Comparison of ENCODE assay signal across 16 cellular contexts in the genomic region with DNA sequence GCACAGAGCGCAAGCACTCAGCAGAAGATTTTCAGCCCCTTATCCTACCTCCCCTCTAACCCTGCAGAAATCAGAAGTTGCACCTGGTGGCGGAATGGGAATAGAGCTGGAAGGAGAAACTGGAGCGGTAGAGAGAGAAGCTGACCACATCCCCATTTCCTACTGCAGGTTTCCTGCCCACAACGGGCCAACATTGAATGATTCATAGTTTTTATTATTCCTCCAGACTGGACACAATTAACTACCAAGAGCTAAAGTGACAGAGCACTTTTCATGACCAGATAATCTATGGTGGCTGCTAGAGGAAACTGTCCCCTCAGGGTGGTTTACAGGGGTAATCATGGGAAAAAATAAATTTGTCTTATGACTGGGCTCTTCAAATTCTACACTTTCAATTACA. TPM values are rescaled to one million over a fixed set of nuclear protein-coding genes. Genes with fewer than 3 reads are reported as not detected.
A peak's percentile ranks its signal among the peaks of the same experiment; 100 is the strongest.
DNase-seq lines count a peak whose midpoint lies in the region; ATAC-seq and TF ChIP-seq lines count a peak whose summit lies in the region.
"Had no signal": no experiment of that assay in that cellular context is flagged by ENCODE, and none has a peak within 500 bp of the region (broad histone marks: within the 10 kb centered on the region; RNA-seq: fewer than 3 reads in every experiment).

No MANE protein-coding gene starts in this region.

- H3K9me3 ChIP-seq in CD4-positive, alpha-beta memory T cell (ENCODE audit: control insufficient read depth in 1 of 2, low read length in 2 of 2): no peaks in the 10 kb centered on the region
- H3K9me3 ChIP-seq: HAP-1, tibial artery had no signal

- no peak overlapping the region for H3K27ac Mint-ChIP-seq in stimulated activated naive B cell treated with anti-CD40 and anti-IgM and Interleukin-4, amounts not matched to agents 10 μg/mL and 1 μg/mL and 100 μg/mL, for 72 hours
- peak overlapping the region in 1 of 7 donors; percentile 60 for H3K27ac Mint-ChIP-seq in CD4-positive, alpha-beta memory T cell
- H3K27ac Mint-ChIP-seq in osteocyte (ENCODE audit: unreplicated experiment): no peak overlapping the region
- H3K27ac Mint-ChIP-seq: CD8-positive, alpha-beta T cell had no signal

- H3K4me3 Mint-ChIP-seq in stimulated activated naive B cell treated with anti-CD40 and anti-IgM and Interleukin-4, amounts not matched to agents 10 μg/mL and 1 μg/mL and 100 μg/mL, for 72 hours: no peak overlapping the region
- no peak overlapping the region for H3K4me3 Mint-ChIP-seq in CD4-positive, alpha-beta memory T cell
- no peak overlapping the region for H3K4me3 Mint-ChIP-seq in osteocyte (ENCODE audit: unreplicated experiment)
- H3K4me3 Mint-ChIP-seq: CD8-positive, alpha-beta T cell had no signal

- H3K27me3 ChIP-seq in CD4-positive, alpha-beta memory T cell (ENCODE audit: insufficient read depth, low read length): no peaks in the 10 kb centered on the region
- H3K27me3 ChIP-seq: tibial artery had no signal

- H3K4me3 ChIP-seq in CD4-positive, alpha-beta memory T cell (ENCODE audit: low read length in 2 of 2): no peak overlapping the region
- H3K4me3 ChIP-seq: coronary artery, HAP-1, tibial artery had no signal

- H3K9me3 Mint-ChIP-seq in stimulated activated naive B cell treated with anti-CD40 and anti-IgM and Interleukin-4, amounts not matched to agents 10 μg/mL and 1 μg/mL and 100 μg/mL, for 72 hours: no peaks in the 10 kb centered on the region
- no peaks in the 10 kb centered on the region for H3K9me3 Mint-ChIP-seq in CD4-positive, alpha-beta memory T cell
- H3K9me3 Mint-ChIP-seq in osteocyte (ENCODE audit: unreplicated experiment): no peaks in the 10 kb centered on the region
- H3K9me3 Mint-ChIP-seq: CD8-positive, alpha-beta T cell had no signal

- intact Hi-C loops in CD4-positive, alpha-beta memory T cell (cut with micrococcal nuclease): no loop called here

- H3K36me3 ChIP-seq in CD4-positive, alpha-beta memory T cell (ENCODE audit: insufficient read depth, low read length): no peaks in the 10 kb centered on the region
- H3K36me3 ChIP-seq: HAP-1, tibial artery had no signal

- H3K36me3 Mint-ChIP-seq in stimulated activated naive B cell treated with anti-CD40 and anti-IgM and Interleukin-4, amounts not matched to agents 10 μg/mL and 1 μg/mL and 100 μg/mL, for 72 hours: no peaks in the 10 kb centered on the region
- no peaks in the 10 kb centered on the region for H3K36me3 Mint-ChIP-seq in CD4-positive, alpha-beta memory T cell
- no peaks in the 10 kb centered on the region for H3K36me3 Mint-ChIP-seq in osteocyte (ENCODE audit: unreplicated experiment)
- H3K36me3 Mint-ChIP-seq: CD8-positive, alpha-beta T cell had no signal

- peaks cover 8% of the 10 kb centered on the region in 2 donors for H3K27me3 Mint-ChIP-seq in stimulated activated naive B cell treated with anti-CD40 and anti-IgM and Interleukin-4, amounts not matched to agents 10 μg/mL and 1 μg/mL and 100 μg/mL, for 72 hours
- no peaks in the 10 kb centered on the region for H3K27me3 Mint-ChIP-seq in CD4-positive, alpha-beta memory T cell
- H3K27me3 Mint-ChIP-seq in osteocyte (ENCODE audit: unreplicated experiment): no peaks in the 10 kb centered on the region

- peaks cover 13 to 19% of the 10 kb centered on the region in 2 donors for H3K4me1 Mint-ChIP-seq in stimulated activated naive B cell treated with anti-CD40 and anti-IgM and Interleukin-4, amounts not matched to agents 10 μg/mL and 1 μg/mL and 100 μg/mL, for 72 hours
- H3K4me1 Mint-ChIP-seq in CD4-positive, alpha-beta memory T cell: no peaks in the 10 kb centered on the region
- H3K4me1 Mint-ChIP-seq in osteocyte (ENCODE audit: unreplicated experiment): no peaks in the 10 kb centered on the region

- H3K27ac ChIP-seq in CD4-positive, alpha-beta memory T cell (ENCODE audit: low read depth, low read length): no peak overlapping the region
- H3K27ac ChIP-seq: coronary artery, tibial artery had no signal

- no peaks in the 10 kb centered on the region for H3K4me1 ChIP-seq in CD4-positive, alpha-beta memory T cell (ENCODE audit: insufficient read depth, low read length)
- H3K4me1 ChIP-seq: tibial artery had no signal

- peak; percentile 89 to 99 for DNase-seq in NOMO-1 (lab: John Stamatoyannopoulos, UW; ENCODE audit: unreplicated experiment in 2 of 2)
- DNase-seq in astrocyte of the hippocampus (ENCODE audit: low read depth, low spot score): peak; percentile 32
- DNase-seq in stimulated activated naive B cell treated with anti-CD40 and anti-IgM and Interleukin-4, amounts not matched to agents 10 μg/mL and 1 μg/mL and 100 μg/mL, for 72 hours: no peak
- DNase-seq in CD4-positive, alpha-beta memory T cell: no peak
- DNase-seq in CD1c-positive myeloid dendritic cell (ENCODE audit: extremely low spot score): no peak
- no peak for DNase-seq in osteocyte (ENCODE audit: extremely low spot score, unreplicated experiment)
- DNase-seq: activated CD4-positive, alpha-beta T cell treated with anti-CD3 and anti-CD28 coated beads, Interleukin-2, amount 50 U/mL, for 4 hours; amygdala; CD8-positive, alpha-beta T cell; NCI-H1930; NCI-H526 treated with DMSO at 0.1 percent for 48 hours; T-helper 2 cell; tibial artery had no signal

- POLR2A ChIA-PET in CD4-positive, alpha-beta memory T cell (lab: Charles Lee; ENCODE audit: partially characterized antibody): no interaction called here

- TF ChIP-seq CTCF in osteocyte (IDR thresholded peaks at IDR 0.05): no peak

- CTCF ChIA-PET in CD4-positive, alpha-beta memory T cell (lab: Charles Lee; ENCODE audit: partially characterized antibody): interaction anchor here (0.8 kb wide), 1 partner anchor 179 kb away, joined by 3 read pairs; no protein-coding TSS in a partner anchor

- peak; percentile 39 for ATAC-seq in GM19463 (IDR thresholded peaks at IDR 0.05; ENCODE audit: unreplicated experiment)
- peak; percentile 66 to 73 for ATAC-seq in stimulated activated naive B cell treated with anti-CD40 and anti-IgM and Interleukin-4, amounts not matched to agents 10 μg/mL and 1 μg/mL and 100 μg/mL, for 72 hours (replicated peaks)
- ATAC-seq: CD8-positive, alpha-beta T cell had no signal

RNA-seq across cellular contexts. Expression of gene LRRC8D, which starts 21.3 kb away (rescaled TPM):
- 10 to 100 TPM; 56.8 to 63.2 TPM for total RNA-seq in CD4-positive, alpha-beta memory T cell
- polyA plus RNA-seq in CD4-positive, alpha-beta memory T cell: 10 to 100 TPM; 70.1 to 72.7 TPM
- total RNA-seq in osteocyte: 20.4 and 21.2 TPM in 2 replicates

Comparison
In these comparisons a context has a peak if more than half of its experiments do, and no peak if none do; other contexts are left out.
1. DNase-seq: peak in NOMO-1 (2 of 2) and astrocyte of the hippocampus (single experiment); none in stimulated activated naive B cell treated with anti-CD40 and anti-IgM and Interleukin-4, amounts not matched to agents 10 μg/mL and 1 μg/mL and 100 μg/mL, for 72 hours (single experiment), CD4-positive, alpha-beta memory T cell (0 of 5), CD1c-positive myeloid dendritic cell (single experiment) and osteocyte (single experiment).